ENCODE assay signal across 2 cellular contexts in the genomic region with DNA sequence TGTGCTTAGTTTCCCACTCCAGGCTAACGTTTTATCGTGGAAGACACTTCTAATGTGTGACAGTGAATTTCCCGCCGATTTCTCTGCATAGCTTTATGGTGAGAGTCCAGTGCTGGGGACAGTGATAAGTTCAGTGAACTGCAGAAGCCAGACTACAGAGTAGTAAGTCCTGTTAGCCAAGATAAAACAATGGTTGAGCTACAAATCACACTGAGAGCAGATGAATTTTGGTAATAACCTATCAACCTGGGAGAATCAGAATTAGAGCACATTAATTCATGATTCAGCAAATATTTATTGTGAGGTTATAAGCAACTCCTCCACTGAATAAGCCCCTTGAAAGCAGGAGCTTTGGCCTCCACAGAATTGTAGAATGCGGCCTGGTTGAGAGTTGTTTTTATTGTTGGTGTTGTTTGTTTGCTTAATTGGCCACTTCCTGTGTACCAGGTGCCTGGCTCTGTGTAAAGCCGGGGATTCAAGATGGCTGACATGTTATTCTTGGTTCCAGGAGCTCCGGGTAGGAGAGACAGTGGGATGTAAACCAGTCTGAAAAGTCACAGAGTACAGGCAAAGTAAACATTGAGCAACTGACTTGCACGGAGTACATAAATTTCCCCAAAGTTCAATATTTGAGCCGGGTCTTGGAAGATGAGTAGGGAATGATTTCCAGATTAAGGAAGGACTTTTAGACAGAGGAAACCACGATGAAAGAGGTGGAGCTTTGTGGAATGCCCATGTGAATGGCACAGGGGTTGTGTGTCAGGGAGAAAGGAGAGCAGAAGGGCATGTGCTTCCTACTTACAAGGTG.
TF ChIP-seq lines count a peak whose summit lies in the region.

No MANE protein-coding gene starts in this region.

TF ChIP-seq in K562, 482 proteins besides CTCF, POLR2A, EP300 and RAD21 (continued from another document and continues in another):
- TF ChIP-seq, protein P1, sequence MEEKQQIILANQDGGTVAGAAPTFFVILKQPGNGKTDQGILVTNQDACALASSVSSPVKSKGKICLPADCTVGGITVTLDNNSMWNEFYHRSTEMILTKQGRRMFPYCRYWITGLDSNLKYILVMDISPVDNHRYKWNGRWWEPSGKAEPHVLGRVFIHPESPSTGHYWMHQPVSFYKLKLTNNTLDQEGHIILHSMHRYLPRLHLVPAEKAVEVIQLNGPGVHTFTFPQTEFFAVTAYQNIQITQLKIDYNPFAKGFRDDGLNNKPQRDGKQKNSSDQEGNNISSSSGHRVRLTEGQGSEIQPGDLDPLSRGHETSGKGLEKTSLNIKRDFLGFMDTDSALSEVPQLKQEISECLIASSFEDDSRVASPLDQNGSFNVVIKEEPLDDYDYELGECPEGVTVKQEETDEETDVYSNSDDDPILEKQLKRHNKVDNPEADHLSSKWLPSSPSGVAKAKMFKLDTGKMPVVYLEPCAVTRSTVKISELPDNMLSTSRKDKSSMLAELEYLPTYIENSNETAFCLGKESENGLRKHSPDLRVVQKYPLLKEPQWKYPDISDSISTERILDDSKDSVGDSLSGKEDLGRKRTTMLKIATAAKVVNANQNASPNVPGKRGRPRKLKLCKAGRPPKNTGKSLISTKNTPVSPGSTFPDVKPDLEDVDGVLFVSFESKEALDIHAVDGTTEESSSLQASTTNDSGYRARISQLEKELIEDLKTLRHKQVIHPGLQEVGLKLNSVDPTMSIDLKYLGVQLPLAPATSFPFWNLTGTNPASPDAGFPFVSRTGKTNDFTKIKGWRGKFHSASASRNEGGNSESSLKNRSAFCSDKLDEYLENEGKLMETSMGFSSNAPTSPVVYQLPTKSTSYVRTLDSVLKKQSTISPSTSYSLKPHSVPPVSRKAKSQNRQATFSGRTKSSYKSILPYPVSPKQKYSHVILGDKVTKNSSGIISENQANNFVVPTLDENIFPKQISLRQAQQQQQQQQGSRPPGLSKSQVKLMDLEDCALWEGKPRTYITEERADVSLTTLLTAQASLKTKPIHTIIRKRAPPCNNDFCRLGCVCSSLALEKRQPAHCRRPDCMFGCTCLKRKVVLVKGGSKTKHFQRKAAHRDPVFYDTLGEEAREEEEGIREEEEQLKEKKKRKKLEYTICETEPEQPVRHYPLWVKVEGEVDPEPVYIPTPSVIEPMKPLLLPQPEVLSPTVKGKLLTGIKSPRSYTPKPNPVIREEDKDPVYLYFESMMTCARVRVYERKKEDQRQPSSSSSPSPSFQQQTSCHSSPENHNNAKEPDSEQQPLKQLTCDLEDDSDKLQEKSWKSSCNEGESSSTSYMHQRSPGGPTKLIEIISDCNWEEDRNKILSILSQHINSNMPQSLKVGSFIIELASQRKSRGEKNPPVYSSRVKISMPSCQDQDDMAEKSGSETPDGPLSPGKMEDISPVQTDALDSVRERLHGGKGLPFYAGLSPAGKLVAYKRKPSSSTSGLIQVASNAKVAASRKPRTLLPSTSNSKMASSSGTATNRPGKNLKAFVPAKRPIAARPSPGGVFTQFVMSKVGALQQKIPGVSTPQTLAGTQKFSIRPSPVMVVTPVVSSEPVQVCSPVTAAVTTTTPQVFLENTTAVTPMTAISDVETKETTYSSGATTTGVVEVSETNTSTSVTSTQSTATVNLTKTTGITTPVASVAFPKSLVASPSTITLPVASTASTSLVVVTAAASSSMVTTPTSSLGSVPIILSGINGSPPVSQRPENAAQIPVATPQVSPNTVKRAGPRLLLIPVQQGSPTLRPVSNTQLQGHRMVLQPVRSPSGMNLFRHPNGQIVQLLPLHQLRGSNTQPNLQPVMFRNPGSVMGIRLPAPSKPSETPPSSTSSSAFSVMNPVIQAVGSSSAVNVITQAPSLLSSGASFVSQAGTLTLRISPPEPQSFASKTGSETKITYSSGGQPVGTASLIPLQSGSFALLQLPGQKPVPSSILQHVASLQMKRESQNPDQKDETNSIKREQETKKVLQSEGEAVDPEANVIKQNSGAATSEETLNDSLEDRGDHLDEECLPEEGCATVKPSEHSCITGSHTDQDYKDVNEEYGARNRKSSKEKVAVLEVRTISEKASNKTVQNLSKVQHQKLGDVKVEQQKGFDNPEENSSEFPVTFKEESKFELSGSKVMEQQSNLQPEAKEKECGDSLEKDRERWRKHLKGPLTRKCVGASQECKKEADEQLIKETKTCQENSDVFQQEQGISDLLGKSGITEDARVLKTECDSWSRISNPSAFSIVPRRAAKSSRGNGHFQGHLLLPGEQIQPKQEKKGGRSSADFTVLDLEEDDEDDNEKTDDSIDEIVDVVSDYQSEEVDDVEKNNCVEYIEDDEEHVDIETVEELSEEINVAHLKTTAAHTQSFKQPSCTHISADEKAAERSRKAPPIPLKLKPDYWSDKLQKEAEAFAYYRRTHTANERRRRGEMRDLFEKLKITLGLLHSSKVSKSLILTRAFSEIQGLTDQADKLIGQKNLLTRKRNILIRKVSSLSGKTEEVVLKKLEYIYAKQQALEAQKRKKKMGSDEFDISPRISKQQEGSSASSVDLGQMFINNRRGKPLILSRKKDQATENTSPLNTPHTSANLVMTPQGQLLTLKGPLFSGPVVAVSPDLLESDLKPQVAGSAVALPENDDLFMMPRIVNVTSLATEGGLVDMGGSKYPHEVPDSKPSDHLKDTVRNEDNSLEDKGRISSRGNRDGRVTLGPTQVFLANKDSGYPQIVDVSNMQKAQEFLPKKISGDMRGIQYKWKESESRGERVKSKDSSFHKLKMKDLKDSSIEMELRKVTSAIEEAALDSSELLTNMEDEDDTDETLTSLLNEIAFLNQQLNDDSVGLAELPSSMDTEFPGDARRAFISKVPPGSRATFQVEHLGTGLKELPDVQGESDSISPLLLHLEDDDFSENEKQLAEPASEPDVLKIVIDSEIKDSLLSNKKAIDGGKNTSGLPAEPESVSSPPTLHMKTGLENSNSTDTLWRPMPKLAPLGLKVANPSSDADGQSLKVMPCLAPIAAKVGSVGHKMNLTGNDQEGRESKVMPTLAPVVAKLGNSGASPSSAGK (IDR thresholded peaks at IDR 0.05), result peak; percentile 37; the same call in 1 of the 2 replicates
- TF ChIP-seq ZNF316 (IDR thresholded peaks at IDR 0.05), result peak; percentile 98
- TF ChIP-seq, protein P2, sequence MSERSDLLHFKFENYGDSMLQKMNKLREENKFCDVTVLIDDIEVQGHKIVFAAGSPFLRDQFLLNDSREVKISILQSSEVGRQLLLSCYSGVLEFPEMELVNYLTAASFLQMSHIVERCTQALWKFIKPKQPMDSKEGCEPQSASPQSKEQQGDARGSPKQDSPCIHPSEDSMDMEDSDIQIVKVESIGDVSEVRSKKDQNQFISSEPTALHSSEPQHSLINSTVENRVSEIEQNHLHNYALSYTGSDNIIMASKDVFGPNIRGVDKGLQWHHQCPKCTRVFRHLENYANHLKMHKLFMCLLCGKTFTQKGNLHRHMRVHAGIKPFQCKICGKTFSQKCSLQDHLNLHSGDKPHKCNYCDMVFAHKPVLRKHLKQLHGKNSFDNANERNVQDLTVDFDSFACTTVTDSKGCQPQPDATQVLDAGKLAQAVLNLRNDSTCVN (CRISPR knock-in tag; IDR thresholded peaks at IDR 0.05), result no peak
- TF ChIP-seq ZNF766 (CRISPR knock-in tag; conservative IDR thresholded peaks at IDR 0.05), result 0 out of 2 replicates have a peak, but pooled peaks have one; percentile 30
- peak; percentile 78 for TF ChIP-seq TEAD4 (IDR thresholded peaks at IDR 0.05; ENCODE audit: low read length)
- no peak for TF ChIP-seq TEAD4 (CRISPR knock-in tag; IDR thresholded peaks at IDR 0.05; ENCODE audit: borderline replicate concordance)
- peak; percentile 39; the same call in 1 of the 2 replicates for TF ChIP-seq HDAC2 (IDR thresholded peaks at IDR 0.05)
- TF ChIP-seq, protein P3, sequence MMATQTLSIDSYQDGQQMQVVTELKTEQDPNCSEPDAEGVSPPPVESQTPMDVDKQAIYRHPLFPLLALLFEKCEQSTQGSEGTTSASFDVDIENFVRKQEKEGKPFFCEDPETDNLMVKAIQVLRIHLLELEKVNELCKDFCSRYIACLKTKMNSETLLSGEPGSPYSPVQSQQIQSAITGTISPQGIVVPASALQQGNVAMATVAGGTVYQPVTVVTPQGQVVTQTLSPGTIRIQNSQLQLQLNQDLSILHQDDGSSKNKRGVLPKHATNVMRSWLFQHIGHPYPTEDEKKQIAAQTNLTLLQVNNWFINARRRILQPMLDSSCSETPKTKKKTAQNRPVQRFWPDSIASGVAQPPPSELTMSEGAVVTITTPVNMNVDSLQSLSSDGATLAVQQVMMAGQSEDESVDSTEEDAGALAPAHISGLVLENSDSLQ (IDR thresholded peaks at IDR 0.05), result no peak

TF ChIP-seq in HepG2, 621 proteins besides CTCF, POLR2A, EP300 and RAD21 (continued from another document and continues in another):
- TF ChIP-seq, protein P4, sequence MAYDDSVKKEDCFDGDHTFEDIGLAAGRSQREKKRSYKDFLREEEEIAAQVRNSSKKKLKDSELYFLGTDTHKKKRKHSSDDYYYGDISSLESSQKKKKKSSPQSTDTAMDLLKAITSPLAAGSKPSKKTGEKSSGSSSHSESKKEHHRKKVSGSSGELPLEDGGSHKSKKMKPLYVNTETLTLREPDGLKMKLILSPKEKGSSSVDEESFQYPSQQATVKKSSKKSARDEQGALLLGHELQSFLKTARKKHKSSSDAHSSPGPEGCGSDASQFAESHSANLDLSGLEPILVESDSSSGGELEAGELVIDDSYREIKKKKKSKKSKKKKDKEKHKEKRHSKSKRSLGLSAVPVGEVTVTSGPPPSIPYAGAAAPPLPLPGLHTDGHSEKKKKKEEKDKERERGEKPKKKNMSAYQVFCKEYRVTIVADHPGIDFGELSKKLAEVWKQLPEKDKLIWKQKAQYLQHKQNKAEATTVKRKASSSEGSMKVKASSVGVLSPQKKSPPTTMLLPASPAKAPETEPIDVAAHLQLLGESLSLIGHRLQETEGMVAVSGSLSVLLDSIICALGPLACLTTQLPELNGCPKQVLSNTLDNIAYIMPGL (CRISPR knock-in tag; IDR thresholded peaks at IDR 0.05; ENCODE audit: borderline replicate concordance in 1 of 2, low read depth in 1 of 2), result no peak
- TF ChIP-seq TERF1 (CRISPR knock-in tag; IDR thresholded peaks at IDR 0.05) (no peak), STAT6 (CRISPR knock-in tag; IDR thresholded peaks at IDR 0.05; ENCODE audit: borderline replicate concordance) (no peak), ZNF547 (CRISPR knock-in tag; IDR thresholded peaks at IDR 0.05) (0 out of 2 replicates have a peak, but pooled peaks have one; percentile 40), SIX4 (CRISPR knock-in tag; IDR thresholded peaks at IDR 0.05) (no peak), ONECUT2 (CRISPR knock-in tag; IDR thresholded peaks at IDR 0.05) (no peak), EHMT2 (IDR thresholded peaks at IDR 0.05; ENCODE audit: borderline replicate concordance, low read depth, low read length) (peak; percentile 37; the same call in 1 of the 2 replicates), SYNCRIP (IDR thresholded peaks at IDR 0.05; ENCODE audit: insufficient read depth, low read depth, low read length) (no peak), PHB2 (IDR thresholded peaks at IDR 0.05; ENCODE audit: partially characterized antibody) (no peak), PAX8 (CRISPR knock-in tag; IDR thresholded peaks at IDR 0.05; ENCODE audit: borderline replicate concordance) (no peak), KLF6 (CRISPR knock-in tag; IDR thresholded peaks at IDR 0.05) (no peak), SALL1 (CRISPR knock-in tag; IDR thresholded peaks at IDR 0.05) (peak; percentile 49; the same call in 1 of the 2 replicates), ZNF878 (CRISPR knock-in tag; IDR thresholded peaks at IDR 0.05) (no peak), ZNF788 (CRISPR knock-in tag; IDR thresholded peaks at IDR 0.05; ENCODE audit: borderline replicate concordance) (no peak), ZMAT5 (CRISPR knock-in tag; IDR thresholded peaks at IDR 0.05; ENCODE audit: borderline replicate concordance, low read depth) (no peak), TOE1 (CRISPR knock-in tag; IDR thresholded peaks at IDR 0.05) (no peak)
- TF ChIP-seq, protein P5, sequence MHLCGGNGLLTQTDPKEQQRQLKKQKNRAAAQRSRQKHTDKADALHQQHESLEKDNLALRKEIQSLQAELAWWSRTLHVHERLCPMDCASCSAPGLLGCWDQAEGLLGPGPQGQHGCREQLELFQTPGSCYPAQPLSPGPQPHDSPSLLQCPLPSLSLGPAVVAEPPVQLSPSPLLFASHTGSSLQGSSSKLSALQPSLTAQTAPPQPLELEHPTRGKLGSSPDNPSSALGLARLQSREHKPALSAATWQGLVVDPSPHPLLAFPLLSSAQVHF (CRISPR knock-in tag; IDR thresholded peaks at IDR 0.05), result no peak
